Comparison of ENCODE assay signal across 1 cellular context in the genomic region with DNA sequence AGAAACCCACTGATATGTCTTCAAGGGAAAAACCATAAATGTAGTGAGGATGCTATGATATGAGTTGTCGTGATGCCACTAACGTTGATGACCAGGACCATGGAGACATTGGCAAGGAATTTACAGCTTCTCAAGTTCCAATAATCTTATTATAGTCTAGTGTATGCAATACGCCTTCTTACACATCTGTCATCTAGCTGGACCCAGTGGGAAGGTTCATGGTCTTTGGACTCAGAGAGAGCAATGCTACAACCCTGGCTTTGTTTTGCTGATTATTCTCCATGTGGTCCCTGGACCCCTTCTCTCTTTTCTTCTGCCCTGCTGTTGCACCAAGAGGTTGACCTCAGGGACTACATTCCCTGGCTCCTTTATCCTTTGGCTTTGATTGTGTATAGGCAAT.
TF ChIP-seq lines count a peak whose summit lies in the region.

No MANE protein-coding gene starts in this region.

TF ChIP-seq in H1, 55 proteins besides CTCF, POLR2A, EP300 and RAD21 (continued from another document):
- TF ChIP-seq RNF2 (IDR thresholded peaks at IDR 0.05; ENCODE audit: borderline replicate concordance, low read depth, low read length, missing control alignments, poor library complexity, severe bottlenecking) (no peak), NANOG (IDR thresholded peaks at IDR 0.05; ENCODE audit: insufficient read depth, low read depth, low read length, poor library complexity, severe bottlenecking) (no peak), KDM1A (IDR thresholded peaks at IDR 0.05; ENCODE audit: borderline replicate concordance, low read length) (no peak), RFX5 (IDR thresholded peaks at IDR 0.05; ENCODE audit: borderline replicate concordance, low read depth, low read length) (no peak), TAF7 (optimal IDR thresholded peaks at IDR 0.05; ENCODE audit: borderline replicate concordance, low read depth, low read length) (no peak), SP4 (IDR thresholded peaks at IDR 0.05; ENCODE audit: low read length) (no peak)
